13 cellular contexts compared by ENCODE assay signal in the genomic region with DNA sequence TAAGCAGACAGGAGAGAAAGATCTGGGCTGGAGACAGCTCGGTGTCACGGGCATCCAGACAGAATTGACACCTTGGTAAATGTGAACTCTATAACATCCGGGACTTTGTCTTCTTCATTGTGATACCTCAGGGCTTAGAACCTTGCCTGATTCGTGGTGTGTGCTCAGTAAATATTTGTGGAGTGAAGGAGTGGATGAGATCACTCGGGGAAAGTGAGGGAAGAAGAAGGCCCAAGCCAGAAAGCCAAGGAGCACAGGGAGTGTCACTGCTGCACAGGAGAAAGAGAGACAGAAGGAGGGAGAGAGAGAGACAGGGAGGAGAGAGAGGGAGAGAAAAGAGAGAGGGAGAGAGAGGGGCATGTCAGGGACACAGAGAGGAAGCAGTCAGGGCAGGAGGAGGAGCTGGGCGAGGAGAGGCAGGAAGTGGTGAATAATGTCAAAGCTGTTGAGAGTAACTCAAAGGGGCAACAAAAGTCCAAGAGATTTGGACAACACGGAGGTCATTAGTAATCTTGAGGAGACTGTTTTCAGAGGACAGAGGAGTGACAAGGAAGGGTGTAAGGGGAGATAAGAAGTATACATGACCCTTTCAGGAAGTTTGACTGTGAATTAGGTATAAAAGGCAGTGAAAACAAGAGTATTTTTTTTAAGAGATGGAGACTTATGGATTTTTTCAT.
DNase-seq lines count a peak whose midpoint lies in the region; ATAC-seq, FAIRE-seq and TF ChIP-seq lines count a peak whose summit lies in the region.
"Had no signal": no experiment of that assay in that cellular context is flagged by ENCODE, and none has a peak within 500 bp of the region (broad histone marks: within the 10 kb centered on the region; RNA-seq: fewer than 3 reads in every experiment).

No MANE protein-coding gene starts in this region.

- no peak for ATAC-seq in GM18520 (IDR thresholded peaks at IDR 0.05; ENCODE audit: unreplicated experiment)

- no peak overlapping the region for H3K4me3 ChIP-seq in SU-DHL-6 (ENCODE audit: insufficient read depth, low read length, poor library complexity, severe bottlenecking)

- H3K9ac ChIP-seq in SU-DHL-6 (ENCODE audit: low read length), result no peak overlapping the region

- peak; percentile 24 for DNase-seq in AG08395 (ENCODE audit: low spot score)
- no peak for DNase-seq in GM18507 (ENCODE audit: extremely low spot score, insufficient read length, low read depth)
- peak; percentile 57 for DNase-seq in iris pigment epithelial cell (ENCODE audit: low read depth)
- DNase-seq in NCI-H128 (lab: John Stamatoyannopoulos, UW; ENCODE audit: unreplicated experiment), result no peak
- DNase-seq in activated effector memory CD4-positive, alpha-beta T cell treated with anti-CD3 and anti-CD28 coated beads, Interleukin-2, amount 50 U/mL, for 16 hours, result no peak
- DNase-seq in GM10248 (ENCODE audit: extremely low spot score), result no peak
- DNase-seq: activated T-cell treated with anti-CD3 and anti-CD28 coated beads for 4 hours, DMS153, occipital lobe had no signal

- H3K27me3 ChIP-seq in SU-DHL-6 (ENCODE audit: low read length), result no peaks in the 10 kb centered on the region

- TF ChIP-seq CTCF in SU-DHL-6 (IDR thresholded peaks at IDR 0.05; ENCODE audit: insufficient read depth, low read length, poor library complexity, severe bottlenecking) (no peak), GM10248 (IDR thresholded peaks at IDR 0.05; ENCODE audit: control extremely low read depth, extremely low read depth, low read depth, missing control alignments) (no peak)

- no peak overlapping the region for H3K27ac ChIP-seq in SU-DHL-6 (ENCODE audit: low read depth, low read length)
- H3K27ac ChIP-seq: RWPE1 had no signal

- peak overlapping the region; percentile 80 for H2AFZ ChIP-seq in SU-DHL-6 (ENCODE audit: low read depth, low read length, severe bottlenecking)

- no peaks in the 10 kb centered on the region for H4K20me1 ChIP-seq in SU-DHL-6 (ENCODE audit: low read depth, low read length)

- FAIRE-seq in GM18507 (lab: Jason Lieb, UNC), result peak; percentile 61
- FAIRE-seq: colon had no signal

- H3K79me2 ChIP-seq in SU-DHL-6 (ENCODE audit: insufficient read depth, low read length), result no peaks in the 10 kb centered on the region

- POLR2A ChIA-PET in GM10248 (lab: Yijun Ruan, JAX), result no interaction called here

- CTCF ChIA-PET in GM10248 (lab: Yijun Ruan, JAX), result interaction anchor here (1.0 to 1.6 kb wide), 4 partner anchors 10 to 15 kb away, joined by 3 to 5 read pairs (median 4); no protein-coding TSS in a partner anchor

- no peaks in the 10 kb centered on the region for H3K9me3 ChIP-seq in SU-DHL-6 (ENCODE audit: insufficient read depth, low read length)

- H3K9me2 ChIP-seq in SU-DHL-6 (replicated peaks; ENCODE audit: insufficient read depth, low read length), result no peaks in the 10 kb centered on the region

- H3K36me3 ChIP-seq in SU-DHL-6 (ENCODE audit: low read length), result no peaks in the 10 kb centered on the region

- no peak overlapping the region for H3K4me2 ChIP-seq in SU-DHL-6 (ENCODE audit: low read depth, low read length, poor library complexity, severe bottlenecking)

- H3F3A ChIP-seq in SU-DHL-6 (ENCODE audit: insufficient read depth), result no peaks in the 10 kb centered on the region

Comparison
In these comparisons a context has a peak if more than half of its experiments do, and no peak if none do; other contexts are left out.
1. DNase-seq: peak in AG08395 (single experiment) and iris pigment epithelial cell (single experiment); none in GM18507 (single experiment), NCI-H128 (single experiment), activated effector memory CD4-positive, alpha-beta T cell treated with anti-CD3 and anti-CD28 coated beads, Interleukin-2, amount 50 U/mL, for 16 hours (single experiment) and GM10248 (single experiment).